Comparison of ENCODE assay signal across 1 cellular context in the genomic region with DNA sequence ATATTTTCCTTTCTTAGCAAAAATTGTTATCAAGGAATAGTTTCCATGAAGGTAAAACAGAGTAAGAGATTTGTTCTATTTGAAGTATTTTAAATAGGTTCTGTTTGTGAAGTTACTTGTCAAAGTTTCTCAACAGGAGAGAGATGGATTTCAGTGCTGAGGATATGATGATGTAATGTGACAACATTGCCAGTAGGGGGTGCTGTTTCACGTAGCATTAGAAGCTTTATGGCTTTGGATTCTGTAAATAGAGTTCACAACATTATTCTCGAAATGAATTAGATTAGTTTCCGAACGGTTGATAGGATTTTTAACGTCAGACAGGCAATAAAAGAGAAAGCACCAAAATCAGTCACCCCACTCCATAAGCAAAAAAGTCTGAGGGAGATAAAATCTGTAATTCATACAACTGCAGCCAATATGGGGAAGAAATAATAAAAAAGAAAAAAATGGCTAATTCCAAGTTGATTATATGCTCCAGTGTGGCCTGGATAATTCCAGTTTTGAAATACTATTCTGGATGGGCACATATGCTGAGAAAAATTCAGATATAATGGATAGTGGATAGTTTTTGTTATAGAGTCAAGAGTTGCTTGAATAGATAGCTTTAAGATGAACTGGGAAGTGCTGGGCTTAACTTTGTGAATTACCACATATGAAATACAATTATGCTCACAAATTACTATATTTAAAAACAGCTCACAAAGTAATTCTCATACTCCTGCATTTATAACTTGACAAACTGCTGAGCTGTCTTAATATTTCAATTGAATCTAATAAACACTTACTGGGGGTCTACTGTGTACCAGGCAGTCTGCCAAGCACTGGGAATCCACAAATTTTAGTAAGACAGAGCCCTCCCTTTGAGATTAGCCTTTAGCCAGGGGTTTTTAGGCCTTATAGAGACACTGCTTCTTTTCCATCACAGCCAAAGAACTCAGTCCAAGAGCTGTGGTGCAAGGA.
TF ChIP-seq lines count a peak whose summit lies in the region.

No MANE protein-coding gene starts in this region.

TF ChIP-seq in HEK293, 187 proteins besides CTCF, POLR2A, EP300 and RAD21 (continued from another document):
- TF ChIP-seq, protein P1, sequence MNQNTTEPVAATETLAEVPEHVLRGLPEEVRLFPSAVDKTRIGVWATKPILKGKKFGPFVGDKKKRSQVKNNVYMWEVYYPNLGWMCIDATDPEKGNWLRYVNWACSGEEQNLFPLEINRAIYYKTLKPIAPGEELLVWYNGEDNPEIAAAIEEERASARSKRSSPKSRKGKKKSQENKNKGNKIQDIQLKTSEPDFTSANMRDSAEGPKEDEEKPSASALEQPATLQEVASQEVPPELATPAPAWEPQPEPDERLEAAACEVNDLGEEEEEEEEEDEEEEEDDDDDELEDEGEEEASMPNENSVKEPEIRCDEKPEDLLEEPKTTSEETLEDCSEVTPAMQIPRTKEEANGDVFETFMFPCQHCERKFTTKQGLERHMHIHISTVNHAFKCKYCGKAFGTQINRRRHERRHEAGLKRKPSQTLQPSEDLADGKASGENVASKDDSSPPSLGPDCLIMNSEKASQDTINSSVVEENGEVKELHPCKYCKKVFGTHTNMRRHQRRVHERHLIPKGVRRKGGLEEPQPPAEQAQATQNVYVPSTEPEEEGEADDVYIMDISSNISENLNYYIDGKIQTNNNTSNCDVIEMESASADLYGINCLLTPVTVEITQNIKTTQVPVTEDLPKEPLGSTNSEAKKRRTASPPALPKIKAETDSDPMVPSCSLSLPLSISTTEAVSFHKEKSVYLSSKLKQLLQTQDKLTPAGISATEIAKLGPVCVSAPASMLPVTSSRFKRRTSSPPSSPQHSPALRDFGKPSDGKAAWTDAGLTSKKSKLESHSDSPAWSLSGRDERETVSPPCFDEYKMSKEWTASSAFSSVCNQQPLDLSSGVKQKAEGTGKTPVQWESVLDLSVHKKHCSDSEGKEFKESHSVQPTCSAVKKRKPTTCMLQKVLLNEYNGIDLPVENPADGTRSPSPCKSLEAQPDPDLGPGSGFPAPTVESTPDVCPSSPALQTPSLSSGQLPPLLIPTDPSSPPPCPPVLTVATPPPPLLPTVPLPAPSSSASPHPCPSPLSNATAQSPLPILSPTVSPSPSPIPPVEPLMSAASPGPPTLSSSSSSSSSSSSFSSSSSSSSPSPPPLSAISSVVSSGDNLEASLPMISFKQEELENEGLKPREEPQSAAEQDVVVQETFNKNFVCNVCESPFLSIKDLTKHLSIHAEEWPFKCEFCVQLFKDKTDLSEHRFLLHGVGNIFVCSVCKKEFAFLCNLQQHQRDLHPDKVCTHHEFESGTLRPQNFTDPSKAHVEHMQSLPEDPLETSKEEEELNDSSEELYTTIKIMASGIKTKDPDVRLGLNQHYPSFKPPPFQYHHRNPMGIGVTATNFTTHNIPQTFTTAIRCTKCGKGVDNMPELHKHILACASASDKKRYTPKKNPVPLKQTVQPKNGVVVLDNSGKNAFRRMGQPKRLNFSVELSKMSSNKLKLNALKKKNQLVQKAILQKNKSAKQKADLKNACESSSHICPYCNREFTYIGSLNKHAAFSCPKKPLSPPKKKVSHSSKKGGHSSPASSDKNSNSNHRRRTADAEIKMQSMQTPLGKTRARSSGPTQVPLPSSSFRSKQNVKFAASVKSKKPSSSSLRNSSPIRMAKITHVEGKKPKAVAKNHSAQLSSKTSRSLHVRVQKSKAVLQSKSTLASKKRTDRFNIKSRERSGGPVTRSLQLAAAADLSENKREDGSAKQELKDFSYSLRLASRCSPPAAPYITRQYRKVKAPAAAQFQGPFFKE (tag by site-specific recombination; IDR thresholded peaks at IDR 0.05; ENCODE audit: borderline replicate concordance) = no peak
- TF ChIP-seq, protein P2, sequence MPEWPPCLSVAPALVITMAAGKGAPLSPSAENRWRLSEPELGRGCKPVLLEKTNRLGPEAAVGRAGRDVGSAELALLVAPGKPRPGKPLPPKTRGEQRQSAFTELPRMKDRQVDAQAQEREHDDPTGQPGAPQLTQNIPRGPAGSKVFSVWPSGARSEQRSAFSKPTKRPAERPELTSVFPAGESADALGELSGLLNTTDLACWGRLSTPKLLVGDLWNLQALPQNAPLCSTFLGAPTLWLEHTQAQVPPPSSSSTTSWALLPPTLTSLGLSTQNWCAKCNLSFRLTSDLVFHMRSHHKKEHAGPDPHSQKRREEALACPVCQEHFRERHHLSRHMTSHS (tag by site-specific recombination; IDR thresholded peaks at IDR 0.05) = no peak
- TF ChIP-seq ZNF211 (tag by site-specific recombination; IDR thresholded peaks at IDR 0.05; ENCODE audit: low read depth) (no peak), SCRT2 (tag by site-specific recombination; IDR thresholded peaks at IDR 0.05) (0 out of 2 replicates have a peak, but pooled peaks have one; percentile 26), ZNF112 (tag by site-specific recombination; IDR thresholded peaks at IDR 0.05) (no peak), ZBTB17 (tag by site-specific recombination; IDR thresholded peaks at IDR 0.05) (0 out of 2 replicates have a peak, but pooled peaks have one; percentile 12)
TF ChIP-seq in HEK293: peak in this region for 8.
